In genomic region chr15:35727627-35728026, GRCh38 we compare ENCODE assay signal across 19 cellular contexts.
DNase-seq lines count a peak whose midpoint lies in the region; ATAC-seq, FAIRE-seq and TF ChIP-seq lines count a peak whose summit lies in the region.
"Had no signal": no experiment of that assay in that cellular context is flagged by ENCODE, and none has a peak within 500 bp of the region (broad histone marks: within the 10 kb centered on the region; RNA-seq: fewer than 3 reads in every experiment).

No MANE protein-coding gene starts in this region.

- TF ChIP-seq CTCF in GM23338 (conservative IDR thresholded peaks at IDR 0.05; ENCODE audit: low read depth in 2 of 2): no peak
- no peak for TF ChIP-seq CTCF in K562 (IDR thresholded peaks at IDR 0.05 in 2 of 3, conservative IDR thresholded peaks at IDR 0.05 in 1 of 3; ENCODE audit: insufficient read depth in 2 of 3, low read depth in 1 of 3, low read length in 3 of 3)
- TF ChIP-seq CTCF in nephron progenitor cell (IDR thresholded peaks at IDR 0.05): no peak
- TF ChIP-seq CTCF in type B pancreatic cell (conservative IDR thresholded peaks at IDR 0.05): no peak
- TF ChIP-seq CTCF in stomach (IDR thresholded peaks at IDR 0.05): no peak

- POLR2A ChIA-PET in K562 (lab: Yijun Ruan, JAX): no interaction called here

- H3F3A ChIP-seq in GM23338 (replicated peaks; ENCODE audit: low read depth): no peaks in the 10 kb centered on the region

- no peak for ATAC-seq in GM23338
- no peak for ATAC-seq in K562
- ATAC-seq in HG02938 (IDR thresholded peaks at IDR 0.05; ENCODE audit: unreplicated experiment): no peak
- no peak for ATAC-seq in GM21390 (IDR thresholded peaks at IDR 0.05; ENCODE audit: unreplicated experiment)

- H3K9me3 Mint-ChIP-seq in GM23338 (no peaks in the 10 kb centered on the region), nephron progenitor cell (peaks cover 3% of the 10 kb centered on the region), type B pancreatic cell (peaks cover 6% of the 10 kb centered on the region)

- no peaks in the 10 kb centered on the region for H3K36me3 ChIP-seq in GM23338 (ENCODE audit: insufficient read depth)
- no peaks in the 10 kb centered on the region for H3K36me3 ChIP-seq in K562 (ENCODE audit: control insufficient read depth, insufficient read depth, low read length)
- H3K36me3 ChIP-seq in stomach: no peaks in the 10 kb centered on the region
- H3K36me3 ChIP-seq: MG63 had no signal

- no peak overlapping the region for H3K27ac ChIP-seq in GM23338 (ENCODE audit: low read depth)
- H3K27ac ChIP-seq in K562 (ENCODE audit: extremely low read depth, low read depth, low read length): no peak overlapping the region
- no peak overlapping the region for H3K27ac ChIP-seq in stomach
- H3K27ac ChIP-seq: SK-N-MC had no signal

- H3K4me2 ChIP-seq in GM23338 (no peak overlapping the region), K562 (ENCODE audit: insufficient read depth, low read length) (peak overlapping the region; percentile 10; the same call in 1 of the 2 replicates)

- H3K4me3 Mint-ChIP-seq in GM23338 (no peak overlapping the region), nephron progenitor cell (no peak overlapping the region), type B pancreatic cell (no peak overlapping the region)
- H3K4me3 Mint-ChIP-seq: CD4-positive, alpha-beta T cell had no signal

- TF ChIP-seq EP300 in K562 (IDR thresholded peaks at IDR 0.05; ENCODE audit: low read length): no peak
- no peak for TF ChIP-seq EP300 in stomach (IDR thresholded peaks at IDR 0.05)

- BruUV-seq in K562 (replicated peaks; lab: Mats Ljungman, UMichigan): no TSS peak

- CTCF ChIA-PET in K562 (lab: Yijun Ruan, JAX; ENCODE audit: low intra/inter-chr PET ratio): no interaction called here

- H3K27me3 ChIP-seq in GM23338 (ENCODE audit: insufficient read depth): no peaks in the 10 kb centered on the region
- no peaks in the 10 kb centered on the region for H3K27me3 ChIP-seq in K562 (ENCODE audit: control insufficient read depth in 2 of 2, insufficient read depth in 2 of 2, low read length in 2 of 2)
- H3K27me3 ChIP-seq in stomach: no peaks in the 10 kb centered on the region
- H3K27me3 ChIP-seq: MG63 had no signal

- TF ChIP-seq RAD21 in K562 (CRISPR knock-in tag; conservative IDR thresholded peaks at IDR 0.05 in 1 of 2, IDR thresholded peaks at IDR 0.05 in 1 of 2): no peak

- no peak for FAIRE-seq in K562 (lab: Jason Lieb, UNC)
- FAIRE-seq: GM12891, RCC 7860 had no signal

- DNase-seq in GM23338 (ENCODE audit: low spot score): no peak
- DNase-seq in K562 (ENCODE audit: extremely low read depth in 1 of 4, low spot score in 3 of 4): no peak
- no peak for DNase-seq in nephron progenitor cell
- DNase-seq in type B pancreatic cell (ENCODE audit: extremely low spot score, unreplicated experiment): no peak
- no peak for DNase-seq in stomach
- DNase-seq: CD4-positive, alpha-beta T cell; GDM1; H7; KG1; MG63; NCI-H146; NCI-H1930; NCI-H446; SIG-M5 had no signal

- H3K4me3 ChIP-seq in GM23338: no peak overlapping the region
- H3K4me3 ChIP-seq in K562: no peak overlapping the region
- H3K4me3 ChIP-seq in stomach: no peak overlapping the region
- H3K4me3 ChIP-seq: MG63, SK-N-MC had no signal

- H3K27ac Mint-ChIP-seq in GM23338 (peak overlapping the region; percentile 46; the same call in 1 of the 2 replicates), nephron progenitor cell (peak overlapping the region; percentile 98), type B pancreatic cell (peak overlapping the region; percentile 67)
- H3K27ac Mint-ChIP-seq: CD4-positive, alpha-beta T cell had no signal

- H3K4me1 Mint-ChIP-seq in GM23338: peaks cover 3% of the 10 kb centered on the region; the same call in 2 of the 3 replicates
- peaks cover 34% of the 10 kb centered on the region for H3K4me1 Mint-ChIP-seq in nephron progenitor cell
- peaks cover 14% of the 10 kb centered on the region for H3K4me1 Mint-ChIP-seq in type B pancreatic cell (ENCODE audit: unreplicated experiment)

- no peaks in the 10 kb centered on the region for H4K20me1 ChIP-seq in GM23338 (replicated peaks; ENCODE audit: insufficient read depth)
- H4K20me1 ChIP-seq in K562 (replicated peaks; ENCODE audit: control insufficient read depth, insufficient read depth, low read length): no peaks in the 10 kb centered on the region

- in situ Hi-C loops in K562 (cut with MboI): no loop called here

- intact Hi-C loops in K562 (cut with micrococcal nuclease): no loop called here
- intact Hi-C loops in stomach (cut with DNase I; ENCODE audit: low total_unique reads): no loop called here

- H3K79me2 ChIP-seq in GM23338 (replicated peaks; ENCODE audit: insufficient read depth) (no peaks in the 10 kb centered on the region), K562 (ENCODE audit: control insufficient read depth, insufficient read depth, low read length) (no peaks in the 10 kb centered on the region)

- no peak overlapping the region for H3K9ac ChIP-seq in K562 (ENCODE audit: insufficient read depth in 1 of 2, low read depth in 2 of 2, low read length in 2 of 2)

- H3K36me3 Mint-ChIP-seq in GM23338 (ENCODE audit: low read depth) (no peaks in the 10 kb centered on the region), nephron progenitor cell (ENCODE audit: low read depth) (peaks cover 9% of the 10 kb centered on the region), type B pancreatic cell (no peaks in the 10 kb centered on the region)

- H3K4me1 ChIP-seq in GM23338 (ENCODE audit: insufficient read depth) (no peaks in the 10 kb centered on the region), K562 (replicated peaks in 1 of 2; ENCODE audit: control insufficient read depth in 2 of 2, insufficient read depth in 2 of 2, low read length in 2 of 2) (peaks cover 0 to 2% of the 10 kb centered on the region in 2 experiments; a peak in 1 of 5 replicates), stomach (peaks cover 0 to 12% (median 3%) of the 10 kb centered on the region in 4 donors)

- H3K27me3 Mint-ChIP-seq in GM23338 (ENCODE audit: insufficient read depth, low read depth, poor library complexity): no peaks in the 10 kb centered on the region
- peaks cover 5% of the 10 kb centered on the region for H3K27me3 Mint-ChIP-seq in nephron progenitor cell (ENCODE audit: low read depth, poor library complexity)
- no peaks in the 10 kb centered on the region for H3K27me3 Mint-ChIP-seq in type B pancreatic cell
- H3K27me3 Mint-ChIP-seq: CD4-positive, alpha-beta T cell had no signal

- no peaks in the 10 kb centered on the region; the same call in 1 of the 2 replicates for H3K9me2 ChIP-seq in GM23338 (ENCODE audit: insufficient read depth)

- H3K9me1 ChIP-seq in K562 (ENCODE audit: control insufficient read depth, insufficient read depth, low read length): no peaks in the 10 kb centered on the region

- 35% methylated on average over 5 of the region's 9 CpGs for WGBS in K562 (ENCODE audit: insufficient coverage, low coverage, missing lambda C conversion rate)
- WGBS in stomach, 5 donors: 72 to 82% (median 74%) methylated on average over 9 of the region's 9 CpGs

- no peak overlapping the region for H2AFZ ChIP-seq in GM23338
- H2AFZ ChIP-seq in K562 (ENCODE audit: low read depth, low read length): peak overlapping the region; percentile 71; the same call in 1 of the 2 replicates

- H3K9me3 ChIP-seq in K562 (replicated peaks; ENCODE audit: control insufficient read depth, insufficient read depth, low read depth, low read length) (no peaks in the 10 kb centered on the region), stomach (no peaks in the 10 kb centered on the region)
- H3K9me3 ChIP-seq: MG63 had no signal

- TF ChIP-seq POLR2A in K562 (conservative IDR thresholded peaks at IDR 0.05) (no peak), stomach (IDR thresholded peaks at IDR 0.05) (no peak)

TF ChIP-seq in K562, 482 proteins besides CTCF, POLR2A, EP300 and RAD21 (continues in another document):
- no peak for TF ChIP-seq TARDBP (IDR thresholded peaks at IDR 0.05)
- no peak for TF ChIP-seq ZNF121 (CRISPR knock-in tag; conservative IDR thresholded peaks at IDR 0.05)
- no peak for TF ChIP-seq NUFIP1 (IDR thresholded peaks at IDR 0.05; ENCODE audit: partially characterized antibody)
- TF ChIP-seq TAF1 (IDR thresholded peaks at IDR 0.05; ENCODE audit: control insufficient read depth, extremely low read depth, insufficient read depth, low read length, severe bottlenecking): no peak
- no peak for TF ChIP-seq BHLHE40 (IDR thresholded peaks at IDR 0.05; ENCODE audit: low read length)
- TF ChIP-seq ZBTB2 (IDR thresholded peaks at IDR 0.05): no peak
- no peak for TF ChIP-seq ZNF347 (CRISPR knock-in tag; IDR thresholded peaks at IDR 0.05; ENCODE audit: low read depth)
- TF ChIP-seq NKRF (IDR thresholded peaks at IDR 0.05; ENCODE audit: borderline replicate concordance): no peak
- TF ChIP-seq HMGN3 (IDR thresholded peaks at IDR 0.05; ENCODE audit: borderline replicate concordance, extremely low read depth, insufficient read length, low read depth, low read length): no peak

Comparison
In these comparisons a context has a peak if more than half of its experiments do, and no peak if none do; other contexts are left out.
1. H3K27ac Mint-ChIP-seq: peak in every context shown above with its lines; median percentile 98 in nephron progenitor cell; 67 in type B pancreatic cell; 46 in GM23338.